ENCODE assay signal across 22 cellular contexts in the genomic region with DNA sequence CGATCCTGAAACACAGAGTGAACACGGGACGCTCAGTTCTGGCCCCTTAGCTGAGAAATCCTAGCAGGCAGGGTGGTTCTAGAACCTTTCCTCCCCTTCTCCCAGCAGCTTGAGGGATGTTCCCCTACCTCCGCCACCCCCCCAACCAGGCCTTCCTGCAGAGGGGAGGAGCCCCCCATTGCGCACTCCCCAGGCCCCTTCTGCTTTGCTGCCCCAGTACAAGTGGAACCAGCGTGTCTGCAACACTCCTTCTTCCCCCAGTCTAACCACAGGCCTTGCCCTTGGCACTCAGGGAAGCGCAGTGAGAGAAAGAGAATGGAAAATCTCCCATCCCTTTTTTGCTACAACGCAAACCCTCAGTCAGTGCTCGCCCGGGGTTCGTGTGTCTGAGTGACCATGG. TPM values are rescaled to one million over a fixed set of nuclear protein-coding genes. Genes with fewer than 3 reads are reported as not detected.
"Had no signal": no experiment of that assay in that cellular context is flagged by ENCODE, and none has a peak within 500 bp of the region (broad histone marks: within the 10 kb centered on the region; RNA-seq: fewer than 3 reads in every experiment).

No MANE protein-coding gene starts in this region.

- DNase-seq: effector memory CD4-positive, alpha-beta T cell; immature natural killer cell; left colon; midbrain; occipital lobe; psoas muscle; stimulated activated CD4-positive, alpha-beta T cell treated with anti-CD3 and anti-CD28 coated beads, Interleukin-15, amount 100 ng/mL, for 24 hours; stimulated activated CD4-positive, alpha-beta T cell treated with anti-CD3 and anti-CD28 coated beads, Interleukin-1b, Interleukin-23, amount 100 ng/mL, for 48 hours; stimulated activated CD4-positive, alpha-beta T cell treated with anti-CD3 and anti-CD28 coated beads, Interleukin-4, amount 100 ng/mL, for 24 hours; upper lobe of left lung had no signal

- H2AFZ ChIP-seq: parathyroid adenoma had no signal

- H3K27me3 ChIP-seq: vagina had no signal

- H3K9me3 Mint-ChIP-seq: immature natural killer cell; memory B cell; natural killer cell treated with Interleukin-12 subunit alpha and Interleukin-12 subunit beta and Interleukin-15 and Interleukin-18, amount 100 ng/mL, for 72 hours; stimulated activated memory B cell treated with anti-CD40 and anti-IgM and Interleukin-4, amounts not matched to agents 10 μg/mL and 1 μg/mL and 100 μg/mL, for 72 hours; stimulated activated naive CD8-positive, alpha-beta T cell treated with anti-CD3 and anti-CD28 coated beads, Interleukin-15, Interleukin-2, amounts not matched to agents 100 ng/mL and 50 ng/mL, for 24 hours had no signal

- H3K27ac ChIP-seq: parathyroid adenoma, psoas muscle, right lobe of liver, tibial artery, upper lobe of left lung, vagina had no signal

- H3K4me3 ChIP-seq: psoas muscle, right lobe of liver, tibial artery, upper lobe of left lung, vagina had no signal

- H3K27ac Mint-ChIP-seq: immature natural killer cell; memory B cell; natural killer cell treated with Interleukin-12 subunit alpha and Interleukin-12 subunit beta and Interleukin-15 and Interleukin-18, amount 100 ng/mL, for 72 hours; stimulated activated memory B cell treated with anti-CD40 and anti-IgM and Interleukin-4, amounts not matched to agents 10 μg/mL and 1 μg/mL and 100 μg/mL, for 72 hours; stimulated activated naive CD8-positive, alpha-beta T cell treated with anti-CD3 and anti-CD28 coated beads, Interleukin-15, Interleukin-2, amounts not matched to agents 100 ng/mL and 50 ng/mL, for 24 hours had no signal

- H3K36me3 ChIP-seq: right lobe of liver, tibial artery, upper lobe of left lung, vagina had no signal

- H3K9me3 ChIP-seq: psoas muscle, right lobe of liver, tibial artery, upper lobe of left lung, vagina had no signal

- H3K36me3 Mint-ChIP-seq: immature natural killer cell; memory B cell; natural killer cell treated with Interleukin-12 subunit alpha and Interleukin-12 subunit beta and Interleukin-15 and Interleukin-18, amount 100 ng/mL, for 72 hours; stimulated activated memory B cell treated with anti-CD40 and anti-IgM and Interleukin-4, amounts not matched to agents 10 μg/mL and 1 μg/mL and 100 μg/mL, for 72 hours had no signal

- H3K79me2 ChIP-seq: parathyroid adenoma had no signal

- ATAC-seq: esophagus mucosa; left colon; natural killer cell treated with Interleukin-12 subunit alpha and Interleukin-12 subunit beta and Interleukin-15 and Interleukin-18, amount 100 ng/mL, for 72 hours; psoas muscle; right lobe of liver; stimulated activated memory B cell treated with anti-CD40 and anti-IgM and Interleukin-4, amounts not matched to agents 10 μg/mL and 1 μg/mL and 100 μg/mL, for 72 hours had no signal

- H3K4me3 Mint-ChIP-seq: immature natural killer cell; memory B cell; natural killer cell treated with Interleukin-12 subunit alpha and Interleukin-12 subunit beta and Interleukin-15 and Interleukin-18, amount 100 ng/mL, for 72 hours; stimulated activated memory B cell treated with anti-CD40 and anti-IgM and Interleukin-4, amounts not matched to agents 10 μg/mL and 1 μg/mL and 100 μg/mL, for 72 hours; stimulated activated naive CD8-positive, alpha-beta T cell treated with anti-CD3 and anti-CD28 coated beads, Interleukin-15, Interleukin-2, amounts not matched to agents 100 ng/mL and 50 ng/mL, for 24 hours had no signal

RNA-seq across cellular contexts. Expression of a gene that starts 3.9 kb away (rescaled TPM):
- total RNA-seq: fibroblast of lung, kidney epithelial cell, left colon, lower leg skin, occipital lobe, right lobe of liver, upper lobe of left lung had no signal
- polyA plus RNA-seq: fibroblast of lung had no signal
